ENCODE assay signal across 18 cellular contexts in genomic region chr3:38110314-38111050, GRCh38.
"Had no signal": no experiment of that assay in that cellular context is flagged by ENCODE, and none has a peak within 500 bp of the region (broad histone marks: within the 10 kb centered on the region; RNA-seq: fewer than 3 reads in every experiment).

No MANE protein-coding gene starts in this region.

- ATAC-seq: activated CD8-positive, alpha-beta T cell treated with anti-CD3 and anti-CD28 coated beads, Interleukin-2, amount 10 ng/mL, durations not matched to agents 7 days and 5 days; activated T-cell treated with anti-CD3 and anti-CD28 coated beads, Interleukin-2, amount 50 U/mL, for 72 hours; naive thymus-derived CD8-positive, alpha-beta T cell; stimulated activated naive CD8-positive, alpha-beta T cell treated with anti-CD3 and anti-CD28 coated beads, Interleukin-15, amount 100 ng/mL, for 72 hours had no signal

- H3K36me3 ChIP-seq: ascending aorta, esophagus muscularis mucosa, prostate gland, right atrium auricular region had no signal

- H3K27ac ChIP-seq: ascending aorta, esophagus muscularis mucosa, prostate gland, right atrium auricular region, skin epidermis had no signal

- H3K27me3 ChIP-seq: ascending aorta, right atrium auricular region had no signal

- DNase-seq: activated CD4-positive, alpha-beta T cell treated with anti-CD3 and anti-CD28 coated beads, Interleukin-2, amount 10 ng/mL, durations not matched to agents 7 days and 5 days; activated CD8-positive, alpha-beta T cell treated with anti-CD3 and anti-CD28 coated beads, Interleukin-2, amount 10 ng/mL, durations not matched to agents 7 days and 5 days; activated gamma-delta T cell; activated T-cell treated with anti-CD3 and anti-CD28 coated beads, Interleukin-2, amount 50 U/mL, for 72 hours; effector CD8-positive, alpha-beta T cell; immature natural killer cell; mesendoderm; stimulated activated CD4-positive, alpha-beta T cell treated with anti-CD3 and anti-CD28 coated beads, Interleukin-15, amount 100 ng/mL, for 24 hours; stimulated activated CD4-positive, alpha-beta T cell treated with anti-CD3 and anti-CD28 coated beads, Interleukin-2, amount 100 ng/mL, for 48 hours; stimulated activated naive CD8-positive, alpha-beta T cell treated with anti-CD3 and anti-CD28 coated beads, Interleukin-15, amount 100 ng/mL, for 72 hours; T-helper 1 cell; T-helper 9 cell had no signal

- H3K4me3 ChIP-seq: ascending aorta, esophagus muscularis mucosa, prostate gland, right atrium auricular region, skin epidermis had no signal

- H3K9me3 ChIP-seq: prostate gland had no signal

- H3K4me1 ChIP-seq: ascending aorta, esophagus muscularis mucosa, prostate gland, right atrium auricular region had no signal
